ENCODE assay signal across 25 cellular contexts in the genomic region with DNA sequence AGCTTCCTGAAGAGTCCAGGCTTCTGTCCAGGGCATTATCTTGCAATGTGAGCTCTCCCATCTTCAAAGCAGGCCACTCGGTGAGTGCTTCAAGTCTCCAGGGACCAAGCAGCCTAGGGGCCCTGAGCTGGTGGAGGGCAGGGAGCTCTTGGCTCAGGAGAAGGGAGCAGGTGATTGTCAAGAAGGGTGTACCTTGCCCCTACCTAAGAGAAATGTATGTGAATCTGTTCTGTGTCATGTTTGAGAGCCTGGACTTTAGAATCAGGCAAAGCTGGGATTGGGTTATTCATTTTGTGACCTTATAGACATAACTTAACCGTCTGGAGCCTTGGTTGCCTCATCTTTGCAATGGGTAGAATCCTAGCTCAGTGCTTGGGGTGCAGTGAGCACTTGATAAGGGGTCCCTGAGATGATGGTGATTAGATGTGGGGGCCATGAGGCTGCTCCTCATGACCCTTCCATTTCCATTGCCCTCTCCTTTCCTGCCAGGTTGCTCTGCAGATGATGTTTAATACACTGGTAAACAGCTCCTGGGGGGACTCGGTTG. TPM values are rescaled to one million over a fixed set of nuclear protein-coding genes. Genes with fewer than 3 reads are reported as not detected.
A peak's percentile ranks its signal among the peaks of the same experiment; 100 is the strongest.
DNase-seq lines count a peak whose midpoint lies in the region; ATAC-seq lines count a peak whose summit lies in the region.
"Had no signal": no experiment of that assay in that cellular context is flagged by ENCODE, and none has a peak within 500 bp of the region (broad histone marks: within the 10 kb centered on the region; RNA-seq: fewer than 3 reads in every experiment).

No MANE protein-coding gene starts in this region.

- H3K4me1 Mint-ChIP-seq in activated T-cell treated with anti-CD3 and anti-CD28 coated beads, Interleukin-2, amount 50 U/mL, for 24 hours (ENCODE audit: low read depth): peaks cover 2% of the 10 kb centered on the region
- peaks cover 6% of the 10 kb centered on the region for H3K4me1 Mint-ChIP-seq in activated T-cell treated with anti-CD3 and anti-CD28 coated beads, Interleukin-2, amount 50 U/mL, for 72 hours (ENCODE audit: low read depth)
- peaks cover 3% of the 10 kb centered on the region for H3K4me1 Mint-ChIP-seq in activated T-helper 17 cell treated with anti-CD3 and anti-CD28 coated beads, Interleukin-2, amount 50 U/mL, for 72 hours
- H3K4me1 Mint-ChIP-seq in natural killer cell treated with Interleukin-12 subunit alpha and Interleukin-12 subunit beta and Interleukin-15 and Interleukin-18, amount 100 ng/mL, for 72 hours (ENCODE audit: low read depth in 2 of 2): peaks cover 14 to 23% of the 10 kb centered on the region in 2 donors

- no peak for ATAC-seq in activated T-cell treated with anti-CD3 and anti-CD28 coated beads, Interleukin-2, amount 50 U/mL, for 72 hours (replicated peaks in 1 of 2)
- no peak for ATAC-seq in activated T-helper 17 cell treated with anti-CD3 and anti-CD28 coated beads, Interleukin-2, amount 50 U/mL, for 72 hours (replicated peaks)
- ATAC-seq in natural killer cell treated with Interleukin-12 subunit alpha and Interleukin-12 subunit beta and Interleukin-15 and Interleukin-18, amount 100 ng/mL, for 72 hours: no peak
- no peak for ATAC-seq in HG03520 (IDR thresholded peaks at IDR 0.05; ENCODE audit: unreplicated experiment)

- H3K27ac Mint-ChIP-seq in activated T-cell treated with anti-CD3 and anti-CD28 coated beads, Interleukin-2, amount 50 U/mL, for 24 hours: peak overlapping the region; percentile 29
- H3K27ac Mint-ChIP-seq in activated T-cell treated with anti-CD3 and anti-CD28 coated beads, Interleukin-2, amount 50 U/mL, for 72 hours: no peak overlapping the region
- peak overlapping the region; percentile 73 for H3K27ac Mint-ChIP-seq in activated T-helper 17 cell treated with anti-CD3 and anti-CD28 coated beads, Interleukin-2, amount 50 U/mL, for 72 hours
- H3K27ac Mint-ChIP-seq in natural killer cell treated with Interleukin-12 subunit alpha and Interleukin-12 subunit beta and Interleukin-15 and Interleukin-18, amount 100 ng/mL, for 72 hours: peak overlapping the region; percentile 68 to 91

- DNase-seq in activated T-cell treated with anti-CD3 and anti-CD28 coated beads, Interleukin-2, amount 50 U/mL, for 24 hours: no peak
- no peak for DNase-seq in activated T-cell treated with anti-CD3 and anti-CD28 coated beads, Interleukin-2, amount 50 U/mL, for 72 hours
- DNase-seq in natural killer cell treated with Interleukin-12 subunit alpha and Interleukin-12 subunit beta and Interleukin-15 and Interleukin-18, amount 100 ng/mL, for 72 hours (ENCODE audit: low spot score): no peak
- no peak for DNase-seq in NCI-H2171 treated with DMSO at 0.1 percent for 48 hours (lab: John Stamatoyannopoulos, UW)
- DNase-seq: activated CD4-positive, alpha-beta T cell treated with anti-CD3 and anti-CD28 coated beads for 48 hours; activated gamma-delta T cell; aorta; esophagus squamous epithelium; GOT3; hippocampal formation; left ventricle myocardium inferior; naive B cell; NCI-H1105 treated with DMSO at 0.1 percent for 48 hours; NCI-H2081; NCI-H345; retina; SK-N-SH; spleen; stimulated activated CD4-positive, alpha-beta T cell treated with anti-CD3 and anti-CD28 coated beads, Interleukin-2, amount 100 ng/mL, for 48 hours; stimulated activated naive CD4-positive, alpha-beta T cell had no signal

- no peaks in the 10 kb centered on the region for H3K27me3 Mint-ChIP-seq in activated T-cell treated with anti-CD3 and anti-CD28 coated beads, Interleukin-2, amount 50 U/mL, for 24 hours
- no peaks in the 10 kb centered on the region for H3K27me3 Mint-ChIP-seq in activated T-cell treated with anti-CD3 and anti-CD28 coated beads, Interleukin-2, amount 50 U/mL, for 72 hours (ENCODE audit: low read depth)
- no peaks in the 10 kb centered on the region for H3K27me3 Mint-ChIP-seq in activated T-helper 17 cell treated with anti-CD3 and anti-CD28 coated beads, Interleukin-2, amount 50 U/mL, for 72 hours
- no peaks in the 10 kb centered on the region for H3K27me3 Mint-ChIP-seq in natural killer cell treated with Interleukin-12 subunit alpha and Interleukin-12 subunit beta and Interleukin-15 and Interleukin-18, amount 100 ng/mL, for 72 hours
- H3K27me3 Mint-ChIP-seq: naive B cell had no signal

- no peak overlapping the region for H3K4me3 Mint-ChIP-seq in activated T-cell treated with anti-CD3 and anti-CD28 coated beads, Interleukin-2, amount 50 U/mL, for 24 hours
- no peak overlapping the region for H3K4me3 Mint-ChIP-seq in activated T-cell treated with anti-CD3 and anti-CD28 coated beads, Interleukin-2, amount 50 U/mL, for 72 hours
- no peak overlapping the region for H3K4me3 Mint-ChIP-seq in activated T-helper 17 cell treated with anti-CD3 and anti-CD28 coated beads, Interleukin-2, amount 50 U/mL, for 72 hours
- no peak overlapping the region for H3K4me3 Mint-ChIP-seq in natural killer cell treated with Interleukin-12 subunit alpha and Interleukin-12 subunit beta and Interleukin-15 and Interleukin-18, amount 100 ng/mL, for 72 hours
- H3K4me3 Mint-ChIP-seq: naive B cell had no signal

- peaks cover 91% of the 10 kb centered on the region for H3K36me3 Mint-ChIP-seq in activated T-cell treated with anti-CD3 and anti-CD28 coated beads, Interleukin-2, amount 50 U/mL, for 24 hours (ENCODE audit: low read depth)
- peaks cover 22 to 59% of the 10 kb centered on the region in 2 donors for H3K36me3 Mint-ChIP-seq in activated T-cell treated with anti-CD3 and anti-CD28 coated beads, Interleukin-2, amount 50 U/mL, for 72 hours (ENCODE audit: insufficient read depth in 2 of 2)
- peaks cover 98% of the 10 kb centered on the region for H3K36me3 Mint-ChIP-seq in activated T-helper 17 cell treated with anti-CD3 and anti-CD28 coated beads, Interleukin-2, amount 50 U/mL, for 72 hours (ENCODE audit: low read depth)
- peaks cover 28% of the 10 kb centered on the region for H3K36me3 Mint-ChIP-seq in natural killer cell treated with Interleukin-12 subunit alpha and Interleukin-12 subunit beta and Interleukin-15 and Interleukin-18, amount 100 ng/mL, for 72 hours

- H3K9me3 Mint-ChIP-seq in activated T-cell treated with anti-CD3 and anti-CD28 coated beads, Interleukin-2, amount 50 U/mL, for 24 hours: no peaks in the 10 kb centered on the region
- no peaks in the 10 kb centered on the region for H3K9me3 Mint-ChIP-seq in activated T-cell treated with anti-CD3 and anti-CD28 coated beads, Interleukin-2, amount 50 U/mL, for 72 hours
- no peaks in the 10 kb centered on the region for H3K9me3 Mint-ChIP-seq in activated T-helper 17 cell treated with anti-CD3 and anti-CD28 coated beads, Interleukin-2, amount 50 U/mL, for 72 hours
- no peaks in the 10 kb centered on the region for H3K9me3 Mint-ChIP-seq in natural killer cell treated with Interleukin-12 subunit alpha and Interleukin-12 subunit beta and Interleukin-15 and Interleukin-18, amount 100 ng/mL, for 72 hours
- H3K9me3 Mint-ChIP-seq: naive B cell had no signal

RNA-seq across cellular contexts. Expression of a gene that starts 15.9 kb away (rescaled TPM):
- total RNA-seq in activated T-cell treated with anti-CD3 and anti-CD28 coated beads, Interleukin-2, amount 50 U/mL, for 72 hours: 10 to 100 TPM; 21.0 to 22.5 TPM
- 1 to 10 TPM; 3.7 to 5.3 TPM for total RNA-seq in activated T-helper 17 cell treated with anti-CD3 and anti-CD28 coated beads, Interleukin-2, amount 50 U/mL, for 72 hours
- total RNA-seq in natural killer cell treated with Interleukin-12 subunit alpha and Interleukin-12 subunit beta and Interleukin-15 and Interleukin-18, amount 100 ng/mL, for 72 hours: 10 to 100 TPM; 10.4 to 11.8 TPM

RNA-seq across cellular contexts. Expression of a gene that starts 24.2 kb away (rescaled TPM):
- 1 to 10 TPM; 8.3 to 9.2 TPM for total RNA-seq in activated T-cell treated with anti-CD3 and anti-CD28 coated beads, Interleukin-2, amount 50 U/mL, for 72 hours
- total RNA-seq in activated T-helper 17 cell treated with anti-CD3 and anti-CD28 coated beads, Interleukin-2, amount 50 U/mL, for 72 hours: 10 to 100 TPM in 1 of 2 donors, 1 to 10 TPM in 1; 6.9 to 12.9 TPM
- total RNA-seq in natural killer cell treated with Interleukin-12 subunit alpha and Interleukin-12 subunit beta and Interleukin-15 and Interleukin-18, amount 100 ng/mL, for 72 hours: 10 to 100 TPM in 1 of 2 donors, 1 to 10 TPM in 1; 8.7 to 10.3 TPM

RNA-seq across cellular contexts. Expression of a gene that starts 37.9 kb away (rescaled TPM):
- total RNA-seq in activated T-cell treated with anti-CD3 and anti-CD28 coated beads, Interleukin-2, amount 50 U/mL, for 72 hours: 100 to 1,000 TPM; 517 to 673 TPM
- 100 to 1,000 TPM; 319 to 344 TPM for total RNA-seq in activated T-helper 17 cell treated with anti-CD3 and anti-CD28 coated beads, Interleukin-2, amount 50 U/mL, for 72 hours
- 100 to 1,000 TPM; 648 to 717 TPM for total RNA-seq in natural killer cell treated with Interleukin-12 subunit alpha and Interleukin-12 subunit beta and Interleukin-15 and Interleukin-18, amount 100 ng/mL, for 72 hours
- total RNA-seq: cardiac muscle cell, Daoy, M059J had no signal

RNA-seq across cellular contexts. Expression of a gene that starts 47.7 kb away (rescaled TPM):
- total RNA-seq in activated T-cell treated with anti-CD3 and anti-CD28 coated beads, Interleukin-2, amount 50 U/mL, for 72 hours: 10 to 100 TPM; 10.7 to 12.7 TPM
- 10 to 100 TPM; 13.8 to 14.1 TPM for total RNA-seq in activated T-helper 17 cell treated with anti-CD3 and anti-CD28 coated beads, Interleukin-2, amount 50 U/mL, for 72 hours
- total RNA-seq in natural killer cell treated with Interleukin-12 subunit alpha and Interleukin-12 subunit beta and Interleukin-15 and Interleukin-18, amount 100 ng/mL, for 72 hours: 10 to 100 TPM; 14.9 to 22.9 TPM
